In genomic region chr2:1822341-1822740, GRCh38 we compare ENCODE assay signal across 16 cellular contexts.
DNase-seq lines count a peak whose midpoint lies in the region; FAIRE-seq and TF ChIP-seq lines count a peak whose summit lies in the region.
"Had no signal": no experiment of that assay in that cellular context is flagged by ENCODE, and none has a peak within 500 bp of the region (broad histone marks: within the 10 kb centered on the region; RNA-seq: fewer than 3 reads in every experiment).

No MANE protein-coding gene starts in this region.

- peak overlapping the region; percentile 94 to 95 for H3K27ac ChIP-seq in coronary artery
- no peak overlapping the region for H3K27ac ChIP-seq in neural progenitor cell
- peak overlapping the region; percentile 92 to 96 for H3K27ac ChIP-seq in tibial artery
- H3K27ac ChIP-seq: C4-2B had no signal

- intact Hi-C loops in tibial artery (cut with DNase I; ENCODE audit: low total_unique reads): no loop called here

- H3K4me1 ChIP-seq in neural progenitor cell: peaks cover 15% of the 10 kb centered on the region
- H3K4me1 ChIP-seq in tibial artery: peaks cover 0 to 38% (median 23%) of the 10 kb centered on the region in 4 donors

- H3K4me1 Mint-ChIP-seq in neural progenitor cell: peaks cover 18% of the 10 kb centered on the region

- H3K9me3 Mint-ChIP-seq in neural progenitor cell: no peaks in the 10 kb centered on the region
- H3K9me3 Mint-ChIP-seq: H9 had no signal

- FAIRE-seq in HTR-8/SVneo (lab: Jason Lieb, UNC): peak; percentile 31
- FAIRE-seq: GM12878, HepG2 had no signal

- no peak overlapping the region for H3K4me2 ChIP-seq in neural progenitor cell

- H3K4me3 Mint-ChIP-seq in neural progenitor cell: no peak overlapping the region
- H3K4me3 Mint-ChIP-seq: CD4-positive, alpha-beta memory T cell; H9 had no signal

- H3K27me3 ChIP-seq in neural progenitor cell (no peaks in the 10 kb centered on the region), tibial artery (no peaks in the 10 kb centered on the region)

- no peaks in the 10 kb centered on the region for H3K36me3 Mint-ChIP-seq in neural progenitor cell
- H3K36me3 Mint-ChIP-seq: CD4-positive, alpha-beta memory T cell had no signal

- TF ChIP-seq CTCF in coronary artery (IDR thresholded peaks at IDR 0.05): no peak
- TF ChIP-seq CTCF in neural progenitor cell (IDR thresholded peaks at IDR 0.05): no peak
- no peak for TF ChIP-seq CTCF in tibial artery (IDR thresholded peaks at IDR 0.05)

- no peaks in the 10 kb centered on the region for H3F3A ChIP-seq in neural progenitor cell (ENCODE audit: low read depth)

- H3K9me3 ChIP-seq in neural progenitor cell (ENCODE audit: low read depth) (no peaks in the 10 kb centered on the region), tibial artery (no peaks in the 10 kb centered on the region)

- no peak for DNase-seq in HTR-8/SVneo (ENCODE audit: insufficient read length, low spot score)
- DNase-seq in coronary artery (ENCODE audit: low spot score): no peak
- DNase-seq in neural progenitor cell (ENCODE audit: low spot score): no peak
- no peak for DNase-seq in tibial artery
- no peak for DNase-seq in OCI-M1 (lab: John Stamatoyannopoulos, UW)
- no peak for DNase-seq in NCI-H1436 (lab: John Stamatoyannopoulos, UW)
- DNase-seq in amniotic stem cell (lab: John Stamatoyannopoulos, UW): no peak
- DNase-seq in retina: no peak
- DNase-seq: ACHN; CD4-positive, alpha-beta memory T cell; DMS79; GOT3; H9 had no signal

- H3K4me3 ChIP-seq in coronary artery: no peak overlapping the region
- H3K4me3 ChIP-seq in neural progenitor cell: no peak overlapping the region
- no peak overlapping the region for H3K4me3 ChIP-seq in tibial artery
- H3K4me3 ChIP-seq: GM12878 had no signal

- H3K36me3 ChIP-seq in neural progenitor cell (no peaks in the 10 kb centered on the region), tibial artery (no peaks in the 10 kb centered on the region)

- no peak overlapping the region for H2AFZ ChIP-seq in neural progenitor cell (replicated peaks)

- no peaks in the 10 kb centered on the region for H4K20me1 ChIP-seq in neural progenitor cell (ENCODE audit: low read depth)

- H3K9ac ChIP-seq in neural progenitor cell: no peak overlapping the region

- no peaks in the 10 kb centered on the region for H3K79me2 ChIP-seq in neural progenitor cell (ENCODE audit: low read depth)

- peaks cover 3% of the 10 kb centered on the region for H3K27me3 Mint-ChIP-seq in neural progenitor cell (ENCODE audit: insufficient read depth, low read depth)

- H3K27ac Mint-ChIP-seq in neural progenitor cell: peak overlapping the region; percentile 85
- H3K27ac Mint-ChIP-seq: CD4-positive, alpha-beta memory T cell; H9 had no signal
